20 cellular contexts compared by ENCODE assay signal in genomic region chr5:15131909-15132308, GRCh38.
"Had no signal": no experiment of that assay in that cellular context is flagged by ENCODE, and none has a peak within 500 bp of the region (broad histone marks: within the 10 kb centered on the region; RNA-seq: fewer than 3 reads in every experiment).

No MANE protein-coding gene starts in this region.

- H3K9ac ChIP-seq: KMS-11 had no signal

- H3K27me3 ChIP-seq: SJCRH30 had no signal

- H3K36me3 ChIP-seq: SJCRH30 had no signal

- H3K9me3 ChIP-seq: SJCRH30 had no signal

- H3K27ac ChIP-seq: KMS-11, SJCRH30 had no signal

- ATAC-seq: K562, Right ventricle myocardium inferior, SK-N-SH treated with all-trans-retinoic acid at 6 μM for 48 hours had no signal

- H3K4me1 ChIP-seq: SJCRH30 had no signal

- H3K4me2 ChIP-seq: KMS-11 had no signal

- H3K4me3 ChIP-seq: K562, SJCRH30 had no signal

- FAIRE-seq: K562, RCC 7860 had no signal

- DNase-seq: Kasumi-1, MM.1S, NCI-H1092 treated with DMSO at 0.1 percent for 48 hours, NCI-H1436, NCI-H187 treated with DMSO at 0.1 percent for 48 hours, NCI-H2029 treated with DMSO at 0.1 percent for 48 hours, NCI-H2171 treated with DMSO at 0.1 percent for 48 hours, NCI-H345, NCI-H446 treated with DMSO at 0.1 percent for 48 hours, NCI-H524, NCI-H526 treated with DMSO at 0.1 percent for 48 hours, NCI-H748 treated with DMSO at 0.1 percent for 48 hours, RPMI8226, SHP77 treated with DMSO at 0.1 percent for 48 hours had no signal
